Comparison of ENCODE assay signal across 16 cellular contexts in genomic region chr3:14787630-14788029, GRCh38. TPM values are rescaled to one million over a fixed set of nuclear protein-coding genes. Genes with fewer than 3 reads are reported as not detected.
"Had no signal": no experiment of that assay in that cellular context is flagged by ENCODE, and none has a peak within 500 bp of the region (broad histone marks: within the 10 kb centered on the region; RNA-seq: fewer than 3 reads in every experiment).

No MANE protein-coding gene starts in this region.

- H3K9me3 Mint-ChIP-seq: activated naive CD4-positive, alpha-beta T cell treated with anti-CD3 and anti-CD28 coated beads, Interleukin-2, amount 50 U/mL, for 24 hours; activated T-cell treated with anti-CD3 and anti-CD28 coated beads, Interleukin-2, amount 50 U/mL, for 24 hours; T-helper 1 cell treated with Interleukin-12 subunit alpha and Interleukin-12 subunit beta and Interleukin-4 antibody, amounts not matched to agents 30 μg/mL and 1 μg/mL, for 36 hours had no signal

- ATAC-seq: activated CD8-positive, alpha-beta memory T cell treated with anti-CD3 and anti-CD28 coated beads, Interleukin-2, amount 10 ng/mL, durations not matched to agents 7 days and 5 days; esophagus mucosa had no signal

- DNase-seq: activated CD4-positive, alpha-beta T cell treated with anti-CD3 and anti-CD28 coated beads, Interleukin-2, amount 50 U/mL, for 48 hours; activated CD4-positive, CD25-positive, alpha-beta regulatory T cell treated with anti-CD3 and anti-CD28 coated beads, Interleukin-2, amount 50 U/mL, for 72 hours; activated CD8-positive, alpha-beta memory T cell treated with anti-CD3 and anti-CD28 coated beads, Interleukin-2, amount 10 ng/mL, durations not matched to agents 7 days and 5 days; activated effector memory CD4-positive, alpha-beta T cell treated with Interleukin-2 at 50 U/mL for 16 hours; activated T-cell treated with anti-CD3 and anti-CD28 coated beads, Interleukin-2, amount 50 U/mL, for 24 hours; cerebellar nuclear complex; thyroid gland; uterus had no signal

- H3K27ac ChIP-seq: skin epidermis, thyroid gland, uterus had no signal

- H3K27ac Mint-ChIP-seq: activated CD8-positive, alpha-beta memory T cell treated with anti-CD3 and anti-CD28 coated beads, Interleukin-2, amount 10 ng/mL, durations not matched to agents 7 days and 5 days; activated naive CD4-positive, alpha-beta T cell treated with anti-CD3 and anti-CD28 coated beads, Interleukin-2, amount 50 U/mL, for 24 hours; activated T-cell treated with anti-CD3 and anti-CD28 coated beads, Interleukin-2, amount 50 U/mL, for 24 hours; T-helper 1 cell treated with Interleukin-12 subunit alpha and Interleukin-12 subunit beta and Interleukin-4 antibody, amounts not matched to agents 30 μg/mL and 1 μg/mL, for 36 hours had no signal

- H3K4me1 ChIP-seq: thyroid gland, uterus had no signal

- H3K4me3 Mint-ChIP-seq: activated CD8-positive, alpha-beta memory T cell treated with anti-CD3 and anti-CD28 coated beads, Interleukin-2, amount 10 ng/mL, durations not matched to agents 7 days and 5 days; activated naive CD4-positive, alpha-beta T cell treated with anti-CD3 and anti-CD28 coated beads, Interleukin-2, amount 50 U/mL, for 24 hours; activated T-cell treated with anti-CD3 and anti-CD28 coated beads, Interleukin-2, amount 50 U/mL, for 24 hours; brain; neural crest cell; T-helper 1 cell treated with Interleukin-12 subunit alpha and Interleukin-12 subunit beta and Interleukin-4 antibody, amounts not matched to agents 30 μg/mL and 1 μg/mL, for 36 hours had no signal

- H3K4me1 Mint-ChIP-seq: activated CD8-positive, alpha-beta memory T cell treated with anti-CD3 and anti-CD28 coated beads, Interleukin-2, amount 10 ng/mL, durations not matched to agents 7 days and 5 days; activated naive CD4-positive, alpha-beta T cell treated with anti-CD3 and anti-CD28 coated beads, Interleukin-2, amount 50 U/mL, for 24 hours had no signal

- H3K9me3 ChIP-seq: thyroid gland, uterus had no signal

- H3K36me3 Mint-ChIP-seq: activated CD8-positive, alpha-beta memory T cell treated with anti-CD3 and anti-CD28 coated beads, Interleukin-2, amount 10 ng/mL, durations not matched to agents 7 days and 5 days; activated naive CD4-positive, alpha-beta T cell treated with anti-CD3 and anti-CD28 coated beads, Interleukin-2, amount 50 U/mL, for 24 hours; brain had no signal

- H3K4me3 ChIP-seq: skin epidermis, thyroid gland, uterus had no signal

- H3K27me3 ChIP-seq: thyroid gland, uterus had no signal

RNA-seq across cellular contexts. Expression of gene FGD5, which starts 31.1 kb away (rescaled TPM):
- total RNA-seq: activated CD8-positive, alpha-beta memory T cell treated with anti-CD3 and anti-CD28 coated beads, Interleukin-2, amount 10 ng/mL, durations not matched to agents 7 days and 5 days; myocyte; osteocyte had no signal
